13 cellular contexts compared by ENCODE assay signal in genomic region chr1:92480813-92481597, GRCh38. TPM values are rescaled to one million over a fixed set of nuclear protein-coding genes. Genes with fewer than 3 reads are reported as not detected.
DNase-seq lines count a peak whose midpoint lies in the region; ATAC-seq, FAIRE-seq and TF ChIP-seq lines count a peak whose summit lies in the region.
"Had no signal": no experiment of that assay in that cellular context is flagged by ENCODE, and none has a peak within 500 bp of the region (broad histone marks: within the 10 kb centered on the region; RNA-seq: fewer than 3 reads in every experiment).

No MANE protein-coding gene starts in this region.

- H3K9me3 ChIP-seq in BLaER1 = peaks cover 15% of the 10 kb centered on the region
- H3K9me3 ChIP-seq: HAP-1, vagina had no signal

- ATAC-seq in GM23338 (peak; percentile 10), natural killer cell (no peak), GM19328 (IDR thresholded peaks at IDR 0.05; ENCODE audit: unreplicated experiment) (no peak)

- H3K27me3 ChIP-seq in BLaER1 (peaks cover 17% of the 10 kb centered on the region), GM23338 (ENCODE audit: insufficient read depth) (peaks cover 100% of the 10 kb centered on the region)

- 0 out of 2 replicates have a peak overlapping the region, but pooled peaks have one; percentile 5 for H3K4me3 ChIP-seq in BLaER1
- peak overlapping the region; percentile 75 for H3K4me3 ChIP-seq in GM23338
- H3K4me3 ChIP-seq: HAP-1 had no signal

- H3K4me1 ChIP-seq in BLaER1 (peaks cover 52% of the 10 kb centered on the region), GM23338 (ENCODE audit: insufficient read depth) (peaks cover 25% of the 10 kb centered on the region)

- H3K9me3 Mint-ChIP-seq in GM23338 (peaks cover 20% of the 10 kb centered on the region), natural killer cell (no peaks in the 10 kb centered on the region)

- no peak for FAIRE-seq in HTR-8/SVneo (lab: Jason Lieb, UNC)

- H3K27me3 Mint-ChIP-seq in GM23338 (ENCODE audit: insufficient read depth, low read depth, poor library complexity) = peaks cover 95% of the 10 kb centered on the region
- no peaks in the 10 kb centered on the region for H3K27me3 Mint-ChIP-seq in natural killer cell (ENCODE audit: low read depth in 2 of 2)

- H3K27ac ChIP-seq in BLaER1 (no peak overlapping the region), GM23338 (ENCODE audit: low read depth) (no peak overlapping the region)
- H3K27ac ChIP-seq: vagina had no signal

- H3K4me1 Mint-ChIP-seq in GM23338 (peaks cover 42% of the 10 kb centered on the region), natural killer cell (peaks cover 63 to 70% of the 10 kb centered on the region in 2 donors)

- H3K4me2 ChIP-seq in BLaER1 (peak overlapping the region; percentile 91; the same call in 1 of the 2 replicates), GM23338 (peak overlapping the region; percentile 97)

- H3K4me3 Mint-ChIP-seq in GM23338 (peak overlapping the region; percentile 75), natural killer cell (peak overlapping the region; percentile 69)

- H3K27ac Mint-ChIP-seq in GM23338 (no peak overlapping the region), natural killer cell (no peak overlapping the region)

- H2AFZ ChIP-seq in GM23338 = peak overlapping the region; percentile 89

- H3K9me2 ChIP-seq in GM23338 (ENCODE audit: insufficient read depth) = no peaks in the 10 kb centered on the region; the same call in 1 of the 2 replicates

- peaks cover 13% of the 10 kb centered on the region; the same call in 1 of the 2 replicates for H3F3A ChIP-seq in GM23338 (replicated peaks; ENCODE audit: low read depth)

- DNase-seq in GM23338 (ENCODE audit: low spot score) (peak; percentile 59), ecto neural progenitor cell (ENCODE audit: low spot score) (peak; percentile 64), natural killer cell (no peak), HTR-8/SVneo (ENCODE audit: insufficient read length, low spot score) (no peak), NCI-H2171 treated with DMSO at 0.1 percent for 48 hours (lab: John Stamatoyannopoulos, UW) (no peak), HUDEP-2 (lab: John Stamatoyannopoulos, UW; ENCODE audit: unreplicated experiment in 76 of 76) (no peak)
- DNase-seq: activated CD8-positive, alpha-beta memory T cell treated with anti-CD3 and anti-CD28 coated beads, Interleukin-2, amount 50 U/mL, for 4 hours; stimulated activated CD4-positive, alpha-beta T cell treated with anti-CD3 and anti-CD28 coated beads, Interleukin-4, amount 100 ng/mL, for 1 hour had no signal

- H3K9ac ChIP-seq in BLaER1 = no peak overlapping the region

- H3K36me3 Mint-ChIP-seq in GM23338 (ENCODE audit: low read depth) (peaks cover 12% of the 10 kb centered on the region), natural killer cell (peaks cover 8% of the 10 kb centered on the region)

- TF ChIP-seq CTCF in GM23338 (conservative IDR thresholded peaks at IDR 0.05; ENCODE audit: low read depth in 2 of 2) (no peak), natural killer cell (IDR thresholded peaks at IDR 0.05) (no peak)

- H4K20me1 ChIP-seq in BLaER1 (peaks cover 18% of the 10 kb centered on the region), GM23338 (replicated peaks; ENCODE audit: insufficient read depth) (peaks cover 3% of the 10 kb centered on the region)

- H3K79me2 ChIP-seq in GM23338 (replicated peaks; ENCODE audit: insufficient read depth) = no peaks in the 10 kb centered on the region

- H3K36me3 ChIP-seq in BLaER1 (peaks cover 48% of the 10 kb centered on the region), GM23338 (ENCODE audit: insufficient read depth) (no peaks in the 10 kb centered on the region; the same call in 1 of the 2 replicates)
- H3K36me3 ChIP-seq: HAP-1, vagina had no signal

- intact Hi-C loops in natural killer cell (cut with micrococcal nuclease) = no loop called here

TF ChIP-seq in GM23338, 12 proteins besides CTCF, POLR2A, EP300 and RAD21:
- TF ChIP-seq NANOG (IDR thresholded peaks at IDR 0.05; ENCODE audit: borderline replicate concordance) (no peak), CREB1 (CRISPR knock-in tag; IDR thresholded peaks at IDR 0.05; ENCODE audit: low read depth) (no peak), EZH2 (IDR thresholded peaks at IDR 0.05; ENCODE audit: low read depth, unreplicated experiment) (peak; percentile 99), ETS1 (IDR thresholded peaks at IDR 0.05) (no peak), ZNF331 (CRISPR knock-in tag; IDR thresholded peaks at IDR 0.05; ENCODE audit: low read depth) (no peak), EZH2phosphoT487 (IDR thresholded peaks at IDR 0.05; ENCODE audit: unreplicated experiment) (peak; percentile 30), ZNF114 (CRISPR knock-in tag; IDR thresholded peaks at IDR 0.05) (no peak), JUNB (IDR thresholded peaks at IDR 0.05; ENCODE audit: unreplicated experiment) (no peak), REST (IDR thresholded peaks at IDR 0.05; ENCODE audit: unreplicated experiment) (no peak)

RNA-seq across cellular contexts. Expression of gene GFI1, which starts 5.7 kb away (rescaled TPM):
- total RNA-seq in GM23338 (2014; rRNA removed; shearing (Covaris generic)) = 0.21 TPM in 1 of 2 replicates, not detected in the other
- 0.12 TPM in 1 of 2 replicates, not detected in the other for polyA plus RNA-seq in GM23338 (2016; fragmentation: Nextera tagmentation; extraction: Ambion mirVana)
- total RNA-seq in natural killer cell = 10 to 100 TPM; 42.7 to 50.3 (median 46.0) TPM
- total RNA-seq: lung microvascular endothelial cell had no signal

Comparison
In these comparisons a context has a peak if more than half of its experiments do, and no peak if none do; other contexts are left out.
1. DNase-seq: peak in GM23338 (single experiment) and ecto neural progenitor cell (single experiment); none in natural killer cell (single experiment), HTR-8/SVneo (single experiment), NCI-H2171 treated with DMSO at 0.1 percent for 48 hours (single experiment) and HUDEP-2 (0 of 76).
2. RNA of gene GFI1, which starts 5.7 kb away (total RNA-seq): 42.7 to 50.3 TPM in natural killer cell; 0.21 TPM in GM23338; every median in the first group is over 10 times any median in the second.